In genomic region chr17:19744492-19744891, GRCh38 we compare ENCODE assay signal across 8 cellular contexts. TPM values are rescaled to one million over a fixed set of nuclear protein-coding genes. Genes with fewer than 3 reads are reported as not detected.
DNase-seq lines count a peak whose midpoint lies in the region; ATAC-seq and TF ChIP-seq lines count a peak whose summit lies in the region.

No MANE protein-coding gene starts in this region.

- no peak overlapping the region for H3K27ac ChIP-seq in CD4-positive, alpha-beta T cell (ENCODE audit: low read depth, low read length)
- H3K27ac ChIP-seq in IMR-90 (ENCODE audit: insufficient read depth, low read length) = no peak overlapping the region
- H3K27ac ChIP-seq in SJCRH30 = no peak overlapping the region

- H3K4me1 Mint-ChIP-seq in CD4-positive, alpha-beta T cell (ENCODE audit: low read depth) = peaks cover 14% of the 10 kb centered on the region

- no peaks in the 10 kb centered on the region for H3K27me3 Mint-ChIP-seq in CD4-positive, alpha-beta T cell

- H2BK120ac ChIP-seq in IMR-90 (ENCODE audit: low read depth, low read length) = no peak overlapping the region

- no peak overlapping the region for H3K23ac ChIP-seq in IMR-90 (ENCODE audit: low read depth, low read length)

- no peaks in the 10 kb centered on the region for H3K27me3 ChIP-seq in CD4-positive, alpha-beta T cell (ENCODE audit: control insufficient read depth, insufficient read depth, low read length)
- peaks cover 36% of the 10 kb centered on the region for H3K27me3 ChIP-seq in IMR-90 (ENCODE audit: control insufficient read depth, insufficient read depth, low read length)
- peaks cover 32% of the 10 kb centered on the region for H3K27me3 ChIP-seq in SJCRH30

- no TSS peak for BruUV-seq in IMR-90 (replicated peaks; lab: Mats Ljungman, UMichigan)

- no peak overlapping the region for H4K91ac ChIP-seq in IMR-90 (ENCODE audit: insufficient read depth, low read depth, low read length)

- TF ChIP-seq RAD21 in IMR-90 (IDR thresholded peaks at IDR 0.05; ENCODE audit: low read length) = no peak

- H3K9me1 ChIP-seq in IMR-90 (ENCODE audit: insufficient read depth, low read length) = no peaks in the 10 kb centered on the region

- no peak overlapping the region for H3K14ac ChIP-seq in IMR-90 (replicated peaks; ENCODE audit: low read depth, low read length)

- DNase-seq in CD4-positive, alpha-beta T cell = no peak
- no peak for DNase-seq in IMR-90
- no peak for DNase-seq in epithelial cell of esophagus (ENCODE audit: low read depth)
- no peak for DNase-seq in omental fat pad (ENCODE audit: low spot score)
- DNase-seq in AG20443 (ENCODE audit: low spot score) = no peak
- DNase-seq in SJCRH30 = no peak

- H3K36me3 ChIP-seq in IMR-90 (ENCODE audit: control insufficient read depth, insufficient read depth, low read length) = no peaks in the 10 kb centered on the region
- H3K36me3 ChIP-seq in SJCRH30 = no peaks in the 10 kb centered on the region

- intact Hi-C loops in CD4-positive, alpha-beta T cell (cut with DNase I, micrococcal nuclease) = no loop called here
- intact Hi-C loops in IMR-90 (cut with micrococcal nuclease) = no loop called here

- no peak overlapping the region for H2BK20ac ChIP-seq in IMR-90 (ENCODE audit: low read depth, low read length)

- peak overlapping the region; percentile 56 for H2AFZ ChIP-seq in IMR-90 (replicated peaks; ENCODE audit: low read length, poor library complexity)

- H3K56ac ChIP-seq in IMR-90 (ENCODE audit: extremely low read depth, insufficient read depth, low read length) = no peak overlapping the region

- H2AK9ac ChIP-seq in IMR-90 (replicated peaks; ENCODE audit: low read depth, low read length, poor library complexity) = no peak overlapping the region

- no CpG with 5 or more reads among the region's 26 CpGs for WGBS in IMR-90 (ENCODE audit: extremely low coverage in 2 of 2, insufficient read length in 1 of 2), 2 experiments

- no peaks in the 10 kb centered on the region for H3K36me3 Mint-ChIP-seq in CD4-positive, alpha-beta T cell (ENCODE audit: low read depth)

- H4K5ac ChIP-seq in IMR-90 (ENCODE audit: low read depth, low read length) = no peak overlapping the region

- POLR2A ChIA-PET in CD4-positive, alpha-beta T cell (lab: Charles Lee) = interaction anchor here (1.0 to 2.1 kb wide), 3 partner anchors 22 to 210 kb away, joined by 5 to 16 read pairs (median 5); partner anchors contain the start of gene ALDH3A2
- POLR2A ChIA-PET in IMR-90 (lab: Charles Lee; ENCODE audit: unreplicated experiment) = no interaction called here

- H2BK5ac ChIP-seq in IMR-90 (ENCODE audit: low read depth, low read length, poor library complexity, severe bottlenecking) = no peak overlapping the region

- CTCF ChIA-PET in CD4-positive, alpha-beta T cell (lab: Charles Lee) = interaction anchor here (0.5 to 1.5 kb wide), 14 partner anchors 9 to 377 kb away, joined by 3 to 8 read pairs (median 4); partner anchors contain the start of gene ALDH3A2
- CTCF ChIA-PET in IMR-90 (lab: Yijun Ruan, JAX) = interaction anchor here (1.0 to 1.5 kb wide), 8 partner anchors 10 to 174 kb away, joined by 3 to 5 read pairs (median 4); no protein-coding TSS in a partner anchor

- no peaks in the 10 kb centered on the region for H3K79me1 ChIP-seq in IMR-90 (ENCODE audit: low read depth in 1 of 2, low read length in 2 of 2)

- no peak overlapping the region for H3K4me3 ChIP-seq in IMR-90 (ENCODE audit: insufficient read depth, low read depth, low read length)
- H3K4me3 ChIP-seq in epithelial cell of esophagus (ENCODE audit: low read length) = peak overlapping the region; percentile 12
- H3K4me3 ChIP-seq in SJCRH30 = no peak overlapping the region

- no peak for ATAC-seq in CD4-positive, alpha-beta T cell (ENCODE audit: poor library complexity)
- ATAC-seq in IMR-90 (ENCODE audit: low read depth) = peak; percentile 15; the same call in 1 of the 2 replicates
- peak; percentile 11 for ATAC-seq in omental fat pad (ENCODE audit: low FRiP score)
- no peak for ATAC-seq in GM19463 (IDR thresholded peaks at IDR 0.05; ENCODE audit: unreplicated experiment)
- no peak for ATAC-seq in GM21717 (IDR thresholded peaks at IDR 0.05; ENCODE audit: unreplicated experiment)

- H4K8ac ChIP-seq in IMR-90 (ENCODE audit: low read depth in 2 of 2, low read length in 2 of 2) = no peak overlapping the region

- H3K4me1 ChIP-seq in IMR-90 (ENCODE audit: control insufficient read depth, insufficient read depth, low read length) (no peaks in the 10 kb centered on the region), SJCRH30 (no peaks in the 10 kb centered on the region)

- no peak overlapping the region for H2BK15ac ChIP-seq in IMR-90 (ENCODE audit: low read depth, low read length)

- TF ChIP-seq POLR2A in IMR-90 (IDR thresholded peaks at IDR 0.05; ENCODE audit: low read depth, low read length) = no peak

- no peak overlapping the region for H2AK5ac ChIP-seq in IMR-90 (ENCODE audit: low read depth, low read length)

- H4K20me1 ChIP-seq in IMR-90 (ENCODE audit: insufficient read depth, low read length) = no peaks in the 10 kb centered on the region

- no peak for TF ChIP-seq CTCF in CD4-positive, alpha-beta T cell (IDR thresholded peaks at IDR 0.05)
- no peak for TF ChIP-seq CTCF in IMR-90 (conservative IDR thresholded peaks at IDR 0.05; ENCODE audit: low read depth, low read length)
- no peak for TF ChIP-seq CTCF in epithelial cell of esophagus (IDR thresholded peaks at IDR 0.05; ENCODE audit: insufficient read depth, low read depth, low read length, missing control alignments)
- no peak for TF ChIP-seq CTCF in omental fat pad (IDR thresholded peaks at IDR 0.05)

- H3K4me2 ChIP-seq in IMR-90 (ENCODE audit: low read depth, low read length) = peak overlapping the region; percentile 46; the same call in 1 of the 2 replicates

- peak overlapping the region; percentile 66 for H3K4me3 Mint-ChIP-seq in CD4-positive, alpha-beta T cell

- no peaks in the 10 kb centered on the region for H3K9me3 Mint-ChIP-seq in CD4-positive, alpha-beta T cell

- no peak overlapping the region for H3K4ac ChIP-seq in IMR-90 (ENCODE audit: low read depth, low read length)

- no peaks in the 10 kb centered on the region for H3K9me3 ChIP-seq in CD4-positive, alpha-beta T cell (ENCODE audit: control insufficient read depth, low read length)
- no peaks in the 10 kb centered on the region for H3K9me3 ChIP-seq in IMR-90 (ENCODE audit: control insufficient read depth, insufficient read depth, low read length)
- no peaks in the 10 kb centered on the region for H3K9me3 ChIP-seq in SJCRH30 (replicated peaks)

- no peak overlapping the region; the same call in 1 of the 2 replicates for H3K18ac ChIP-seq in IMR-90 (ENCODE audit: low read depth, low read length)

- in situ Hi-C loops in IMR-90 (cut with MboI; ENCODE audit: low sequenced_read_pairs) = no loop called here

- no peak overlapping the region for H3K9ac ChIP-seq in IMR-90 (ENCODE audit: low read depth, low read length)

- H3K27ac Mint-ChIP-seq in CD4-positive, alpha-beta T cell = no peak overlapping the region

- dilution Hi-C loops in IMR-90 (cut with HindIII; ENCODE audit: low sequenced_read_pairs, unreplicated experiment) = no loop called here

TF ChIP-seq in IMR-90, 13 proteins besides CTCF, POLR2A, EP300 and RAD21:
- TF ChIP-seq BHLHE40 (IDR thresholded peaks at IDR 0.05; ENCODE audit: low read depth, low read length) (no peak), NFE2L2 (IDR thresholded peaks at IDR 0.05; ENCODE audit: low read depth, low read length) (no peak), RCOR1 (IDR thresholded peaks at IDR 0.05; ENCODE audit: insufficient replicate concordance, low read length) (no peak), RFX5 (IDR thresholded peaks at IDR 0.05; ENCODE audit: low read depth, low read length) (no peak), FOS (IDR thresholded peaks at IDR 0.05; ENCODE audit: low read depth, low read length) (no peak), SMC3 (IDR thresholded peaks at IDR 0.05; ENCODE audit: low read depth, low read length) (no peak), CEBPB (IDR thresholded peaks at IDR 0.05; ENCODE audit: low read depth, low read length) (no peak), MXI1 (IDR thresholded peaks at IDR 0.05; ENCODE audit: borderline replicate concordance, low read depth, low read length) (no peak)

RNA-seq across cellular contexts. Expression of gene ALDH3A1, which starts 3.6 kb away (rescaled TPM):
- not detected for total RNA-seq in CD4-positive, alpha-beta T cell
- total RNA-seq in IMR-90 (2012; rRNA removed) = not detected in 2 replicates
- polyA plus RNA-seq in IMR-90 (2012; rRNA removed) = not detected in 2 replicates
- polyA plus RNA-seq in IMR-90 (2012; cell fraction: cytosol; rRNA removed) = not detected in 2 replicates
- polyA plus RNA-seq in IMR-90 (2012; cell fraction: nucleus; rRNA removed; ENCODE audit: low replicate concordance) = not detected in 2 replicates
- total RNA-seq in omental fat pad = 1 to 10 TPM; 2.3 to 4.9 (median 3.3) TPM
- not detected in 2 replicates for total RNA-seq in SJCRH30 (2014; rRNA removed; shearing (Covaris generic))

RNA-seq across cellular contexts. Expression of gene SLC47A2, which starts 28.1 kb away (rescaled TPM):
- not detected for total RNA-seq in CD4-positive, alpha-beta T cell
- total RNA-seq in IMR-90 (2012; rRNA removed) (not detected in 2 replicates), omental fat pad (under 1 TPM in 1 of 4 donors, not detected in 3; 0.28 TPM)
- not detected in 2 replicates for polyA plus RNA-seq in IMR-90 (2012; rRNA removed)
- polyA plus RNA-seq in IMR-90 (2012; cell fraction: cytosol; rRNA removed) = not detected in 2 replicates
- polyA plus RNA-seq in IMR-90 (2012; cell fraction: nucleus; rRNA removed; ENCODE audit: low replicate concordance) = not detected in 2 replicates
- total RNA-seq in SJCRH30 (2014; rRNA removed; shearing (Covaris generic)) = not detected in 2 replicates

Comparison
In these comparisons a context has a peak if more than half of its experiments do, and no peak if none do; other contexts are left out.
1. ATAC-seq: peak in IMR-90 (single experiment) and omental fat pad (single experiment); none in CD4-positive, alpha-beta T cell (single experiment), GM19463 (single experiment) and GM21717 (single experiment).